In genomic region chr15:42491540-42492225, GRCh38 we compare ENCODE assay signal across 6 cellular contexts. TPM values are rescaled to one million over a fixed set of nuclear protein-coding genes. Genes with fewer than 3 reads are reported as not detected.
DNase-seq lines count a peak whose midpoint lies in the region; ATAC-seq and TF ChIP-seq lines count a peak whose summit lies in the region.

No MANE protein-coding gene starts in this region.

- no peaks in the 10 kb centered on the region for H3K27me3 Mint-ChIP-seq in activated CD4-positive, alpha-beta T cell treated with anti-CD3 and anti-CD28 coated beads, Interleukin-2, amount 10 ng/mL, durations not matched to agents 7 days and 5 days

- H3K9me3 ChIP-seq in esophagus muscularis mucosa (no peaks in the 10 kb centered on the region), stomach smooth muscle (ENCODE audit: control insufficient read depth in 2 of 2, low read length in 2 of 2) (no peaks in the 10 kb centered on the region)

- ATAC-seq in HG02678 (IDR thresholded peaks at IDR 0.05; ENCODE audit: unreplicated experiment) (no peak), HG02852 (IDR thresholded peaks at IDR 0.05; ENCODE audit: unreplicated experiment) (no peak)

- CTCF ChIA-PET in activated CD4-positive, alpha-beta T cell treated with anti-CD3 and anti-CD28 coated beads, Interleukin-2, amount 10 ng/mL, durations not matched to agents 7 days and 5 days (lab: Charles Lee): no interaction called here

- peak overlapping the region; percentile 99 for H3K27ac Mint-ChIP-seq in activated CD4-positive, alpha-beta T cell treated with anti-CD3 and anti-CD28 coated beads, Interleukin-2, amount 10 ng/mL, durations not matched to agents 7 days and 5 days

- H3K27ac ChIP-seq in esophagus muscularis mucosa (replicated peaks in 1 of 4) (peak overlapping the region; percentile 89 to 96 (median 92)), stomach smooth muscle (ENCODE audit: low read length) (peak overlapping the region; percentile 96)

- TF ChIP-seq CTCF in esophagus muscularis mucosa (IDR thresholded peaks at IDR 0.05): no peak

- H3K9ac ChIP-seq in stomach smooth muscle (ENCODE audit: low read length in 2 of 2): peak overlapping the region; percentile 80 to 99

- H3K4me1 Mint-ChIP-seq in activated CD4-positive, alpha-beta T cell treated with anti-CD3 and anti-CD28 coated beads, Interleukin-2, amount 10 ng/mL, durations not matched to agents 7 days and 5 days: peaks cover 60% of the 10 kb centered on the region

- no peak for TF ChIP-seq EP300 in esophagus muscularis mucosa (IDR thresholded peaks at IDR 0.05)

- DNase-seq in activated CD4-positive, alpha-beta T cell treated with anti-CD3 and anti-CD28 coated beads, Interleukin-2, amount 10 ng/mL, durations not matched to agents 7 days and 5 days: no peak
- no peak for DNase-seq in activated CD4-positive, alpha-beta T cell treated with anti-CD3 and anti-CD28 coated beads, Interleukin-2, amount 50 U/mL, for 4 hours
- no peak for DNase-seq in esophagus muscularis mucosa (ENCODE audit: extremely low spot score)

- H3K4me3 ChIP-seq in esophagus muscularis mucosa: peak overlapping the region; percentile 74 to 96 (median 90)
- peak overlapping the region; percentile 72 to 98 for H3K4me3 ChIP-seq in stomach smooth muscle (ENCODE audit: low read length in 2 of 2)

- H3K9me3 Mint-ChIP-seq in activated CD4-positive, alpha-beta T cell treated with anti-CD3 and anti-CD28 coated beads, Interleukin-2, amount 10 ng/mL, durations not matched to agents 7 days and 5 days: no peaks in the 10 kb centered on the region

- intact Hi-C loops in esophagus muscularis mucosa (cut with DNase I): no loop called here

- POLR2A ChIA-PET in activated CD4-positive, alpha-beta T cell treated with anti-CD3 and anti-CD28 coated beads, Interleukin-2, amount 10 ng/mL, durations not matched to agents 7 days and 5 days (lab: Charles Lee): interaction anchor here (0.6 kb wide), 1 partner anchor 19 kb away, joined by 5 read pairs; no protein-coding TSS in a partner anchor

- no peaks in the 10 kb centered on the region for H3K27me3 ChIP-seq in esophagus muscularis mucosa
- H3K27me3 ChIP-seq in stomach smooth muscle (ENCODE audit: control insufficient read depth in 1 of 2, insufficient read depth in 2 of 2, low read length in 2 of 2): no peaks in the 10 kb centered on the region

- H3K36me3 Mint-ChIP-seq in activated CD4-positive, alpha-beta T cell treated with anti-CD3 and anti-CD28 coated beads, Interleukin-2, amount 10 ng/mL, durations not matched to agents 7 days and 5 days (ENCODE audit: low read depth): peaks cover 7% of the 10 kb centered on the region

- 86% methylated on average over 18 of the region's 18 CpGs for WGBS in esophagus muscularis mucosa

- no peak for TF ChIP-seq POLR2A in esophagus muscularis mucosa (IDR thresholded peaks at IDR 0.05; ENCODE audit: low read depth)

- H3K36me3 ChIP-seq in esophagus muscularis mucosa (no peaks in the 10 kb centered on the region), stomach smooth muscle (ENCODE audit: control insufficient read depth in 2 of 2, insufficient read depth in 2 of 2, low read length in 2 of 2) (no peaks in the 10 kb centered on the region)

- H3K4me1 ChIP-seq in esophagus muscularis mucosa (peaks cover 38 to 59% (median 51%) of the 10 kb centered on the region in 4 donors), stomach smooth muscle (ENCODE audit: control insufficient read depth, insufficient read depth, low read length) (peaks cover 10% of the 10 kb centered on the region)

- peak overlapping the region; percentile 91 for H3K4me3 Mint-ChIP-seq in activated CD4-positive, alpha-beta T cell treated with anti-CD3 and anti-CD28 coated beads, Interleukin-2, amount 10 ng/mL, durations not matched to agents 7 days and 5 days

RNA-seq across cellular contexts. Expression of gene ZNF106, which starts 0.7 kb away (rescaled TPM):
- 10 to 100 TPM; 45.8 to 56.0 TPM for total RNA-seq in activated CD4-positive, alpha-beta T cell treated with anti-CD3 and anti-CD28 coated beads, Interleukin-2, amount 10 ng/mL, durations not matched to agents 7 days and 5 days
- 100 to 1,000 TPM; 312 to 568 (median 428) TPM for total RNA-seq in esophagus muscularis mucosa

RNA-seq across cellular contexts. Expression of gene SNAP23, which starts 3.8 kb away (rescaled TPM):
- total RNA-seq in activated CD4-positive, alpha-beta T cell treated with anti-CD3 and anti-CD28 coated beads, Interleukin-2, amount 10 ng/mL, durations not matched to agents 7 days and 5 days: 10 to 100 TPM; 50.7 to 63.1 TPM
- total RNA-seq in esophagus muscularis mucosa: 10 to 100 TPM; 48.6 to 76.2 (median 55.1) TPM

RNA-seq across cellular contexts. Expression of gene LRRC57, which starts 56.9 kb away (rescaled TPM):
- total RNA-seq in activated CD4-positive, alpha-beta T cell treated with anti-CD3 and anti-CD28 coated beads, Interleukin-2, amount 10 ng/mL, durations not matched to agents 7 days and 5 days: 10 to 100 TPM; 19.1 to 20.3 TPM
- total RNA-seq in esophagus muscularis mucosa: 10 to 100 TPM; 12.8 to 20.1 (median 17.3) TPM

RNA-seq across cellular contexts. Expression of gene HAUS2, which starts 57.0 kb away (rescaled TPM):
- 10 to 100 TPM; 36.7 to 42.9 TPM for total RNA-seq in activated CD4-positive, alpha-beta T cell treated with anti-CD3 and anti-CD28 coated beads, Interleukin-2, amount 10 ng/mL, durations not matched to agents 7 days and 5 days
- 10 to 100 TPM; 13.2 to 28.2 (median 16.0) TPM for total RNA-seq in esophagus muscularis mucosa

Comparison
In these comparisons a context has a peak if more than half of its experiments do, and no peak if none do; other contexts are left out.
1. RNA of gene ZNF106, which starts 0.7 kb away (total RNA-seq): 312 to 568 TPM in esophagus muscularis mucosa; 45.8 to 56.0 TPM in activated CD4-positive, alpha-beta T cell treated with anti-CD3 and anti-CD28 coated beads, Interleukin-2, amount 10 ng/mL, durations not matched to agents 7 days and 5 days; every median in the first group is over 4 times any median in the second.